ENCODE assay signal across 8 cellular contexts in the genomic region with DNA sequence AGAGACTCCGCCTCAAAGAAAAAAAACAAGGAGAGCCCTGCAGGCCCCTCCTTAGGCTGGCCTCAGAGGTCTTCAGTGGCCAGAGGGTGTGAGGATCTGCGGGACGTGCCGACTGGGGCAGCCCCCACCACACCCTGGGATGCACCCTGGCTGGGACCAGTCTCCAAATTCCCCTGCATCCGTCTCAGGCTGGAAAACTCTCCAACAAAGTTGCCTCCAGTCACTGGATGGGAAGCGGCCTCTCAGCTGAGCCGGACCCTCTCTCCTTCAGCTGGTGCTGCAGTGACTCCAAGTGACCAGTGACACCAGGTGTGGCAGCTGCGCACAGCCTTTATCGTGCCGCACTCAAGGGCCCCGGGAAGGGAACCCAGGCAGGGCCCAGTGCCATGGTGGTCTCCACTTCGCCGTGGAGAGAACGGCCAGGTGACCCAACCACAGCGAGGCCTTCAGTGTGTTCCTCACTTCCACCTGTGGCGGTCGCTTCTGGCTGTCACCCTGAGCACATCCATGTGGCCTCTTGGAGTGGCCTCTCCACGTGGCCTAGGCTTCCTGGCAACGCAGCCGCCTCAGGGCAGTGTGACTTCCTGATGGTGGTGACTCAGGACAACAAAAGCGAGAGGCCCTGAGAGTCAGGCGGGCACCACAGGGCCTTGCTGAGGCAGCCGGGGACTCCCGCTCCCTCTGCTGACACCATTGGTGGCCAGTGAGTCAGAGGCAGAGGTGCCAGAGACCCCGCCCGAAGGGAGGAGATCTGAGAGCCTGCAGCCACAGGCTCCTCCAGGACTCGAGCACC. TPM values are rescaled to one million over a fixed set of nuclear protein-coding genes. Genes with fewer than 3 reads are reported as not detected.
DNase-seq lines count a peak whose midpoint lies in the region; ATAC-seq and TF ChIP-seq lines count a peak whose summit lies in the region.

No MANE protein-coding gene starts in this region.

- DNase-seq in HFFc6 (peak; percentile 80), activated B cell treated with CpG ODN at 0.5 μM for 24 hours (no peak), inferior parietal cortex (ENCODE audit: extremely low spot score) (no peak), NCI-H524 treated with DMSO at 0.1 percent for 48 hours (lab: John Stamatoyannopoulos, UW) (no peak), pons (ENCODE audit: low spot score) (no peak)
- DNase-seq in stimulated activated CD4-positive, alpha-beta T cell treated with anti-CD3 and anti-CD28 coated beads, Interleukin-12 subunit alpha, Interleukin-12 subunit beta, amount 100 ng/mL, for 4 hours, result peak; percentile 54

- ATAC-seq in activated B cell treated with CpG ODN at 0.5 μM for 24 hours (ENCODE audit: low read depth) (peak; percentile 62), esophagus mucosa (peak; percentile 94), GM19395 (IDR thresholded peaks at IDR 0.05; ENCODE audit: unreplicated experiment) (no peak)

- peaks cover 4% of the 10 kb centered on the region; the same call in 1 of the 2 replicates for H3K27me3 Mint-ChIP-seq in HFFc6 (ENCODE audit: insufficient read depth)
- no peaks in the 10 kb centered on the region for H3K27me3 Mint-ChIP-seq in activated B cell treated with CpG ODN at 0.5 μM for 24 hours

- peaks cover 6% of the 10 kb centered on the region; the same call in 1 of the 2 replicates for H3K4me1 Mint-ChIP-seq in HFFc6 (ENCODE audit: low read depth)
- H3K4me1 Mint-ChIP-seq in activated B cell treated with CpG ODN at 0.5 μM for 24 hours, result no peaks in the 10 kb centered on the region

- H3K9me3 Mint-ChIP-seq in HFFc6, result no peaks in the 10 kb centered on the region
- no peaks in the 10 kb centered on the region for H3K9me3 Mint-ChIP-seq in activated B cell treated with CpG ODN at 0.5 μM for 24 hours

- intact Hi-C loops in activated B cell treated with CpG ODN at 0.5 μM for 24 hours (cut with micrococcal nuclease), result no loop called here

- peaks cover 9% of the 10 kb centered on the region for H3K36me3 Mint-ChIP-seq in HFFc6 (ENCODE audit: low read depth)
- H3K36me3 Mint-ChIP-seq in activated B cell treated with CpG ODN at 0.5 μM for 24 hours (ENCODE audit: low read depth), result peaks cover 18% of the 10 kb centered on the region

- TF ChIP-seq CTCF in HFFc6 (IDR thresholded peaks at IDR 0.05) (no peak), activated B cell treated with CpG ODN at 0.5 μM for 24 hours (IDR thresholded peaks at IDR 0.05) (no peak)

- CTCF ChIA-PET in activated B cell treated with CpG ODN at 0.5 μM for 24 hours (lab: Charles Lee), result no interaction called here

- no peak overlapping the region for H3K4me3 Mint-ChIP-seq in HFFc6
- H3K4me3 Mint-ChIP-seq in activated B cell treated with CpG ODN at 0.5 μM for 24 hours, result no peak overlapping the region

- H3K27ac Mint-ChIP-seq in HFFc6 (peak overlapping the region; percentile 52; the same call in 1 of the 2 replicates), activated B cell treated with CpG ODN at 0.5 μM for 24 hours (no peak overlapping the region)

- POLR2A ChIA-PET in activated B cell treated with CpG ODN at 0.5 μM for 24 hours (lab: Charles Lee), result no interaction called here

RNA-seq across cellular contexts. Expression of a gene that starts 19.3 kb away (rescaled TPM):
- total RNA-seq in HFFc6 (2021; fragmentation: NEBNext Ultra II Directional; extraction: Animal tissue kit (Norgen Biotek cat#: 25700)), result 10 to 100 TPM; 14.9 to 22.8 (median 18.1) TPM
- 16.9 and 23.7 TPM in 2 replicates for total RNA-seq in activated B cell treated with CpG ODN at 0.5 μM for 24 hours
- 52.7 TPM for total RNA-seq in esophagus mucosa

RNA-seq across cellular contexts. Expression of a gene that starts 34.6 kb away (rescaled TPM):
- 10 to 100 TPM; 27.9 to 33.6 (median 31.2) TPM for total RNA-seq in HFFc6 (2021; fragmentation: NEBNext Ultra II Directional; extraction: Animal tissue kit (Norgen Biotek cat#: 25700))
- total RNA-seq in activated B cell treated with CpG ODN at 0.5 μM for 24 hours, result 24.3 and 25.5 TPM in 2 replicates
- 42.6 TPM for total RNA-seq in esophagus mucosa

Comparison
In these comparisons a context has a peak if more than half of its experiments do, and no peak if none do; other contexts are left out.
1. DNase-seq: peak in HFFc6 (single experiment) and stimulated activated CD4-positive, alpha-beta T cell treated with anti-CD3 and anti-CD28 coated beads, Interleukin-12 subunit alpha, Interleukin-12 subunit beta, amount 100 ng/mL, for 4 hours (single experiment); none in activated B cell treated with CpG ODN at 0.5 μM for 24 hours (single experiment), inferior parietal cortex (single experiment), NCI-H524 treated with DMSO at 0.1 percent for 48 hours (single experiment) and pons (single experiment).